In genomic region chr13:48235100-48235813, GRCh38 we compare ENCODE assay signal across 8 cellular contexts. TPM values are rescaled to one million over a fixed set of nuclear protein-coding genes. Genes with fewer than 3 reads are reported as not detected.
DNase-seq lines count a peak whose midpoint lies in the region; ATAC-seq, FAIRE-seq and TF ChIP-seq lines count a peak whose summit lies in the region.

No MANE protein-coding gene starts in this region.

- H3K9me3 Mint-ChIP-seq in immature natural killer cell: no peaks in the 10 kb centered on the region

- H3K4me1 Mint-ChIP-seq in immature natural killer cell: peaks cover 67 to 84% of the 10 kb centered on the region in 2 donors

- ATAC-seq in GM21723 (IDR thresholded peaks at IDR 0.05; ENCODE audit: unreplicated experiment) (peak; percentile 41), body of pancreas (peak; percentile 29)

- H3K27me3 ChIP-seq in body of pancreas (no peaks in the 10 kb centered on the region), small intestine (ENCODE audit: control insufficient read depth in 2 of 2, insufficient read depth in 2 of 2, low read length in 2 of 2) (no peaks in the 10 kb centered on the region)

- WGBS in body of pancreas, 2 donors: 1% methylated on average over 9 of the region's 9 CpGs
- WGBS in small intestine, 3 donors: 5 to 13% (median 8%) methylated on average over 9 of the region's 9 CpGs

- H3K36me3 Mint-ChIP-seq in immature natural killer cell: peaks cover 0 to 4% (median 4%) of the 10 kb centered on the region in 3 donors

- TF ChIP-seq POLR2A in body of pancreas (IDR thresholded peaks at IDR 0.05): peak; percentile 43 to 80 (median 78)

- DNase-seq in ELF-1 (ENCODE audit: low read depth, low spot score) (peak; percentile 82), NCI-H1048 (lab: John Stamatoyannopoulos, UW) (peak; percentile 5), body of pancreas (peak; percentile 53 to 70 (median 56)), immature natural killer cell (peak in 2 of 3 donors; percentile 21 to 26), small intestine (peak; percentile 55), NCI-H1105 treated with DMSO at 0.1 percent for 48 hours (lab: John Stamatoyannopoulos, UW) (no peak), middle frontal gyrus (ENCODE audit: extremely low spot score, low spot score) (no peak)

- H3K4me3 ChIP-seq in body of pancreas (no peak overlapping the region), small intestine (ENCODE audit: low read depth in 1 of 2, low read length in 2 of 2) (peak overlapping the region in 1 of 2 donors; percentile 54)

- H3K27ac ChIP-seq in body of pancreas (peak overlapping the region; percentile 29 to 99 (median 98)), small intestine (ENCODE audit: low read depth in 1 of 2, low read length in 1 of 2) (peak overlapping the region; percentile 39 to 64)

- H3K27ac Mint-ChIP-seq in immature natural killer cell: peak overlapping the region; percentile 87 to 98 (median 92)

- peaks cover 3 to 8% (median 5%) of the 10 kb centered on the region in 3 donors for H3K27me3 Mint-ChIP-seq in immature natural killer cell (ENCODE audit: low read depth in 3 of 3)

- H3K4me1 ChIP-seq in body of pancreas: peaks cover 63% of the 10 kb centered on the region
- H3K4me1 ChIP-seq in small intestine (ENCODE audit: control insufficient read depth in 2 of 2, insufficient read depth in 1 of 2, low read depth in 1 of 2, low read length in 1 of 2): peaks cover 3 to 12% of the 10 kb centered on the region in 2 donors

- peak overlapping the region; percentile 85 to 99 (median 97) for H3K4me3 Mint-ChIP-seq in immature natural killer cell

- H3K9me3 ChIP-seq in body of pancreas (no peaks in the 10 kb centered on the region), small intestine (ENCODE audit: control insufficient read depth, low read depth) (no peaks in the 10 kb centered on the region)

- intact Hi-C loops in body of pancreas (cut with DNase I): no loop called here

- TF ChIP-seq CTCF in body of pancreas (IDR thresholded peaks at IDR 0.05): no peak

- no peak for FAIRE-seq in small intestine (lab: Jason Lieb, UNC)

- H3K36me3 ChIP-seq in body of pancreas (replicated peaks in 1 of 2; ENCODE audit: insufficient read depth in 1 of 2, low read depth in 2 of 2): no peaks in the 10 kb centered on the region
- H3K36me3 ChIP-seq in small intestine (ENCODE audit: control insufficient read depth in 2 of 2, insufficient read depth in 2 of 2, low read length in 2 of 2): peaks cover 0 to 2% of the 10 kb centered on the region in 2 donors

RNA-seq across cellular contexts. Expression of gene ITM2B, which starts 2.3 kb away (rescaled TPM):
- total RNA-seq in body of pancreas: 100 to 1,000 TPM; 233 to 254 TPM
- 1,000 to 10,000 TPM in 1 of 3 donors, 100 to 1,000 TPM in 2; 850 to 1,055 (median 878) TPM for polyA plus RNA-seq in immature natural killer cell
- polyA plus RNA-seq in small intestine: 100 to 1,000 TPM; 288 to 437 (median 349) TPM

Comparison
In these comparisons a context has a peak if more than half of its experiments do, and no peak if none do; other contexts are left out.
1. DNase-seq: peak in ELF-1 (single experiment), NCI-H1048 (single experiment), body of pancreas (4 of 4), immature natural killer cell (2 of 3) and small intestine (single experiment); none in NCI-H1105 treated with DMSO at 0.1 percent for 48 hours (single experiment) and middle frontal gyrus (single experiment).